ENCODE assay signal across 8 cellular contexts in genomic region chr3:184565421-184566211, GRCh38. TPM values are rescaled to one million over a fixed set of nuclear protein-coding genes. Genes with fewer than 3 reads are reported as not detected.
DNase-seq lines count a peak whose midpoint lies in the region; ATAC-seq and TF ChIP-seq lines count a peak whose summit lies in the region.

No MANE protein-coding gene starts in this region.

- DNase-seq in DMS53 treated with DMSO at 0.1 percent for 48 hours (lab: John Stamatoyannopoulos, UW; ENCODE audit: unreplicated experiment): peak; percentile 90
- peak; percentile 67 for DNase-seq in NCI-H2227 (lab: John Stamatoyannopoulos, UW; ENCODE audit: unreplicated experiment)
- DNase-seq in epidermal melanocyte (ENCODE audit: insufficient read length, low spot score): peak; percentile 57
- DNase-seq in ovary: peak; percentile 66 to 75 (median 71)
- no peak for DNase-seq in NAMALWA (ENCODE audit: low spot score)
- no peak for DNase-seq in activated naive CD4-positive, alpha-beta T cell treated with anti-CD3 and anti-CD28 coated beads, Interleukin-2, amount 50 U/mL, for 16 hours
- no peak for DNase-seq in HuH-7.5 (ENCODE audit: low spot score)

- peaks cover 34% of the 10 kb centered on the region for H3K4me1 ChIP-seq in ovary (ENCODE audit: insufficient read depth)

- peak overlapping the region; percentile 1 to 69 for H3K27ac ChIP-seq in ovary

- WGBS in ovary, 3 donors: 27 to 32% (median 30%) methylated on average over 14 of the region's 14 CpGs

- no peak for TF ChIP-seq CTCF in ovary (IDR thresholded peaks at IDR 0.05)

- no peak for ATAC-seq in HG02571 (IDR thresholded peaks at IDR 0.05; ENCODE audit: unreplicated experiment)

- H3K36me3 ChIP-seq in ovary: no peaks in the 10 kb centered on the region

- H3K27me3 ChIP-seq in ovary: no peaks in the 10 kb centered on the region

- intact Hi-C loops in ovary (cut with DNase I): loop anchor here in 2 of 4 donors (5.0 kb wide), 2 partner anchors 37 to 147 kb away; partner anchors contain the start of gene MAGEF1 (in 1 of the 2)

- no peak for TF ChIP-seq EP300 in ovary (IDR thresholded peaks at IDR 0.05)

- no peak overlapping the region for H3K4me3 ChIP-seq in ovary

- H3K9me3 ChIP-seq in ovary: no peaks in the 10 kb centered on the region

- no peak for TF ChIP-seq POLR2A in ovary (IDR thresholded peaks at IDR 0.05)

RNA-seq across cellular contexts. Expression of gene EPHB3, which starts 4.0 kb away (rescaled TPM):
- 10 to 100 TPM in 6 of 7 donors, 1 to 10 TPM in 1; 5.6 to 31.0 (median 16.1) TPM for total RNA-seq in ovary
- polyA plus RNA-seq in ovary: 1 to 10 TPM; 2.1 to 7.3 TPM

Comparison
In these comparisons a context has a peak if more than half of its experiments do, and no peak if none do; other contexts are left out.
1. DNase-seq: peak in DMS53 treated with DMSO at 0.1 percent for 48 hours (single experiment), NCI-H2227 (single experiment), epidermal melanocyte (single experiment) and ovary (5 of 5); none in NAMALWA (single experiment), activated naive CD4-positive, alpha-beta T cell treated with anti-CD3 and anti-CD28 coated beads, Interleukin-2, amount 50 U/mL, for 16 hours (single experiment) and HuH-7.5 (single experiment).